ENCODE assay signal across 18 cellular contexts in the genomic region with DNA sequence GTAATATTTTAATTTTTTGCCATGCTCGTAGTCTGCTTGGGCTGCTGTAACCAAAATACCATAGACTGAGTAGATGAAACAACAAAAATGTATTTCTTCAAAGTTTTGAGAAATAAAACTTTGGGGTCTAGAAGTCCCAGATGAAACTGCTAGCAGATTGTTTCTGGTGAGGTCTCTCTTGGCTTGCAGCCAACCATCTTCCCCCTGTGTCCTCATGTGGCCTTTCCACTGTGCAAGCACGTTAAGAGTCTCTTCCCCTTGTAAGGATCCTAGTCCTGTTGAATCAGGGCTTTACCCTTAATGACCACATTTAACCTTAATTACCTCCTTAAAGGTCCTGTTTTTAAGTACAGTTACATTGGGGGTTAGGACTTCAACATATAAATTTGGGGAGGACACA.
DNase-seq lines count a peak whose midpoint lies in the region; ATAC-seq lines count a peak whose summit lies in the region.
"Had no signal": no experiment of that assay in that cellular context is flagged by ENCODE, and none has a peak within 500 bp of the region (broad histone marks: within the 10 kb centered on the region; RNA-seq: fewer than 3 reads in every experiment).

No MANE protein-coding gene starts in this region.

- no peaks in the 10 kb centered on the region for H3K4me1 ChIP-seq in naive thymus-derived CD4-positive, alpha-beta T cell (ENCODE audit: control insufficient read depth in 2 of 2, insufficient read depth in 2 of 2, low read length in 2 of 2)
- H3K4me1 ChIP-seq: colonic mucosa had no signal

- DNase-seq in DMS53 (lab: John Stamatoyannopoulos, UW) = peak; percentile 12
- no peak for DNase-seq in DMS53 treated with DMSO at 0.1 percent for 48 hours (lab: John Stamatoyannopoulos, UW; ENCODE audit: unreplicated experiment)
- DNase-seq in KBM-7 = peak; percentile 49
- DNase-seq in NCI-H82 treated with DMSO at 0.1 percent for 48 hours (lab: John Stamatoyannopoulos, UW; ENCODE audit: unreplicated experiment) = peak; percentile 72
- peak; percentile 6 for DNase-seq in glomerular visceral epithelial cell (ENCODE audit: extremely low spot score)
- DNase-seq in SK-N-DZ (ENCODE audit: low spot score) = no peak
- no peak for DNase-seq in stimulated activated CD4-positive, alpha-beta T cell treated with anti-CD3 and anti-CD28 coated beads, Interleukin-4, amount 100 ng/mL, for 4 hours
- no peak for DNase-seq in naive thymus-derived CD4-positive, alpha-beta T cell
- DNase-seq: activated CD8-positive, alpha-beta T cell treated with anti-CD3 and anti-CD28 coated beads, Interleukin-2, amount 10 ng/mL, durations not matched to agents 7 days and 5 days; colonic mucosa; mammary epithelial cell; NCI-H526; T-cell had no signal

- H3K27ac ChIP-seq in naive thymus-derived CD4-positive, alpha-beta T cell (ENCODE audit: low read depth, low read length) = no peak overlapping the region
- H3K27ac ChIP-seq: 22Rv1; BLaER1 treated with 17β-estradiol and CSF1 and Interleukin-3, amounts not matched to agents 10 nM and 100 nM; colonic mucosa; VCaP had no signal

- H3K36me3 Mint-ChIP-seq in naive thymus-derived CD4-positive, alpha-beta T cell = peaks cover 20 to 60% (median 43%) of the 10 kb centered on the region in 5 donors

- CTCF ChIA-PET in naive thymus-derived CD4-positive, alpha-beta T cell (lab: Charles Lee) = no interaction called here

- H3K4me3 ChIP-seq in naive thymus-derived CD4-positive, alpha-beta T cell (ENCODE audit: low read length) = no peak overlapping the region
- H3K4me3 ChIP-seq: BLaER1 treated with 17β-estradiol and CSF1 and Interleukin-3, amounts not matched to agents 10 nM and 100 nM; colonic mucosa; smooth muscle cell had no signal

- H3K4me3 Mint-ChIP-seq in naive thymus-derived CD4-positive, alpha-beta T cell = no peak overlapping the region
- H3K4me3 Mint-ChIP-seq: activated CD8-positive, alpha-beta T cell treated with anti-CD3 and anti-CD28 coated beads, Interleukin-2, amount 10 ng/mL, durations not matched to agents 7 days and 5 days; natural killer cell treated with Interleukin-12 subunit alpha and Interleukin-12 subunit beta and Interleukin-15 and Interleukin-18, amount 100 ng/mL, for 72 hours; T-cell had no signal

- no peak for ATAC-seq in naive thymus-derived CD4-positive, alpha-beta T cell
- ATAC-seq: activated CD8-positive, alpha-beta T cell treated with anti-CD3 and anti-CD28 coated beads, Interleukin-2, amount 10 ng/mL, durations not matched to agents 7 days and 5 days; natural killer cell treated with Interleukin-12 subunit alpha and Interleukin-12 subunit beta and Interleukin-15 and Interleukin-18, amount 100 ng/mL, for 72 hours; T-cell had no signal

- H3K9me3 ChIP-seq in naive thymus-derived CD4-positive, alpha-beta T cell (ENCODE audit: control insufficient read depth in 2 of 3, low read length in 3 of 3) = no peaks in the 10 kb centered on the region
- H3K9me3 ChIP-seq: BLaER1 treated with 17β-estradiol and CSF1 and Interleukin-3, amounts not matched to agents 10 nM and 100 nM; colonic mucosa had no signal

- peaks cover 1 to 25% (median 10%) of the 10 kb centered on the region in 7 donors for H3K4me1 Mint-ChIP-seq in naive thymus-derived CD4-positive, alpha-beta T cell

- peaks cover 0 to 7% (median 4%) of the 10 kb centered on the region in 3 experiments for H3K36me3 ChIP-seq in naive thymus-derived CD4-positive, alpha-beta T cell (ENCODE audit: control insufficient read depth in 2 of 3, insufficient read depth in 3 of 3, low read length in 3 of 3)
- H3K36me3 ChIP-seq: colonic mucosa had no signal

- no peaks in the 10 kb centered on the region for H3K27me3 ChIP-seq in naive thymus-derived CD4-positive, alpha-beta T cell (ENCODE audit: control insufficient read depth in 2 of 2, insufficient read depth in 2 of 2, low read length in 2 of 2)
- H3K27me3 ChIP-seq: BLaER1 treated with 17β-estradiol and CSF1 and Interleukin-3, amounts not matched to agents 10 nM and 100 nM; colonic mucosa had no signal

- intact Hi-C loops in naive thymus-derived CD4-positive, alpha-beta T cell (cut with micrococcal nuclease) = no loop called here

- no peaks in the 10 kb centered on the region for H3K27me3 Mint-ChIP-seq in naive thymus-derived CD4-positive, alpha-beta T cell
- H3K27me3 Mint-ChIP-seq: natural killer cell treated with Interleukin-12 subunit alpha and Interleukin-12 subunit beta and Interleukin-15 and Interleukin-18, amount 100 ng/mL, for 72 hours; T-cell had no signal

- H3K9me3 Mint-ChIP-seq in naive thymus-derived CD4-positive, alpha-beta T cell = peaks cover 0 to 3% (median 0%) of the 10 kb centered on the region in 11 donors
- H3K9me3 Mint-ChIP-seq: natural killer cell treated with Interleukin-12 subunit alpha and Interleukin-12 subunit beta and Interleukin-15 and Interleukin-18, amount 100 ng/mL, for 72 hours; T-cell had no signal

- POLR2A ChIA-PET in naive thymus-derived CD4-positive, alpha-beta T cell (lab: Charles Lee) = no interaction called here

- in situ Hi-C loops in KBM-7 (cut with MboI; ENCODE audit: low pct_unique_long_range_greater_than_20kb, low sequenced_read_pairs) = no loop called here

- H3K27ac Mint-ChIP-seq in naive thymus-derived CD4-positive, alpha-beta T cell = peak overlapping the region in 2 of 9 donors; percentile 23 to 58
- H3K27ac Mint-ChIP-seq: activated CD8-positive, alpha-beta T cell treated with anti-CD3 and anti-CD28 coated beads, Interleukin-2, amount 10 ng/mL, durations not matched to agents 7 days and 5 days; natural killer cell treated with Interleukin-12 subunit alpha and Interleukin-12 subunit beta and Interleukin-15 and Interleukin-18, amount 100 ng/mL, for 72 hours had no signal

Comparison
In these comparisons a context has a peak if more than half of its experiments do, and no peak if none do; other contexts are left out.
1. DNase-seq: peak in DMS53 (single experiment), KBM-7 (single experiment), NCI-H82 treated with DMSO at 0.1 percent for 48 hours (single experiment) and glomerular visceral epithelial cell (single experiment); none in DMS53 treated with DMSO at 0.1 percent for 48 hours (single experiment), SK-N-DZ (single experiment), stimulated activated CD4-positive, alpha-beta T cell treated with anti-CD3 and anti-CD28 coated beads, Interleukin-4, amount 100 ng/mL, for 4 hours (0 of 2) and naive thymus-derived CD4-positive, alpha-beta T cell (0 of 9).